Comparison of ENCODE assay signal across 30 cellular contexts in the genomic region with DNA sequence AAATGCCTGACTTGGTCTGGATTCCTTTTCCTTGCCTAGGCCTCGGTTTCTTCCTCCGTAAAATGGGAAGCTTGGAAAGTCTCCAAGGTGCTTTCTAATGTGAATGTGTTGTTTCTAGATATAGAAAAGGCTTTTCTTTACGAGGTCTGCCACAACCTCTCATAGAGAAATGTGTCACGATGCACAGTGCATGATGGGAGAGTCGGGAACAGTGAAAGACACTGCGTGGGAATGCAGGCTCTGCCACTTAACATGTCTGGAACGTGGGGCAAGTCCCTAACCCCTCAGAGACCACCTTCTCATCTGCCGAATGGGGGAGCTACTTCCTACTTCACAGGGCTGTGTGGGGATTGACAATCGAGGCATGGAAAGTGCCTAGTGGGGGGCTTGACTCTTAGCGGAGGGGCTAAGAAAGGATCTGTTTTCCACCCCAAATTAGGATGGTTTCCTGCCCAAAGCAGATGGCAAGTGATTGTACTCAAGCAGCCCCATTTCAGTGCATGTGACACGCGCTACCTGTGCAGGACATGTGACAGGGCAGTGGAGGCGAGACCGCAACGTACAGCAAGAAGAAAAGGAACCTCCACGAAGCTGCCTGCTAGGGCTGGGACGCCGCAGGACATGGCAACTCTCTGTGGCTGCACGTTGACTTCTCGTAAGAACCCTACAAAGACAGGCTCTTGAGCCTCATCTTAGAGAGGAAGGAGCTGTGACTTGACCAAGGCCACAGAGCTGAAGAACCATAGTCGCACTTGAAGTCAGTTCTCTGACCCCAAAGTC.
"Had no signal": no experiment of that assay in that cellular context is flagged by ENCODE, and none has a peak within 500 bp of the region (broad histone marks: within the 10 kb centered on the region; RNA-seq: fewer than 3 reads in every experiment).

No MANE protein-coding gene starts in this region.

- H3K27me3 Mint-ChIP-seq: activated CD4-positive, alpha-beta memory T cell treated with anti-CD3 and anti-CD28 coated beads, Interleukin-2, amount 10 ng/mL, durations not matched to agents 7 days and 5 days; activated CD4-positive, alpha-beta T cell treated with anti-CD3 and anti-CD28 coated beads for 36 hours; activated naive CD8-positive, alpha-beta T cell; activated T-helper 17 cell treated with anti-CD3 and anti-CD28 coated beads, Interleukin-2, amount 50 U/mL, for 72 hours had no signal

- ATAC-seq: activated CD4-positive, alpha-beta T cell treated with anti-CD3 and anti-CD28 coated beads for 36 hours; activated T-helper 17 cell treated with anti-CD3 and anti-CD28 coated beads, Interleukin-2, amount 50 U/mL, for 72 hours; Panc1; Right ventricle myocardium inferior had no signal

- H3K36me3 ChIP-seq: brain microvascular endothelial cell, cardiac muscle cell had no signal

- H3K27ac ChIP-seq: brain microvascular endothelial cell, cardiac muscle cell, SK-N-MC, VCaP had no signal

- H3K4me1 Mint-ChIP-seq: activated CD4-positive, alpha-beta memory T cell treated with anti-CD3 and anti-CD28 coated beads, Interleukin-2, amount 10 ng/mL, durations not matched to agents 7 days and 5 days; activated CD4-positive, alpha-beta T cell treated with anti-CD3 and anti-CD28 coated beads for 36 hours; activated T-helper 17 cell treated with anti-CD3 and anti-CD28 coated beads, Interleukin-2, amount 50 U/mL, for 72 hours had no signal

- H3K4me3 ChIP-seq: cardiac muscle cell, SK-N-MC had no signal

- H3K27ac Mint-ChIP-seq: activated CD4-positive, alpha-beta memory T cell treated with anti-CD3 and anti-CD28 coated beads, Interleukin-2, amount 10 ng/mL, durations not matched to agents 7 days and 5 days; activated CD4-positive, alpha-beta T cell treated with anti-CD3 and anti-CD28 coated beads for 36 hours; activated naive CD4-positive, alpha-beta T cell treated with anti-CD3 and anti-CD28 coated beads for 36 hours; activated naive CD8-positive, alpha-beta T cell; activated T-helper 17 cell treated with anti-CD3 and anti-CD28 coated beads, Interleukin-2, amount 50 U/mL, for 72 hours had no signal

- H3K9me3 Mint-ChIP-seq: activated CD4-positive, alpha-beta memory T cell treated with anti-CD3 and anti-CD28 coated beads, Interleukin-2, amount 10 ng/mL, durations not matched to agents 7 days and 5 days; activated naive CD4-positive, alpha-beta T cell treated with anti-CD3 and anti-CD28 coated beads for 36 hours; activated T-helper 17 cell treated with anti-CD3 and anti-CD28 coated beads, Interleukin-2, amount 50 U/mL, for 72 hours had no signal

- DNase-seq: activated CD4-positive, alpha-beta memory T cell treated with anti-CD3 and anti-CD28 coated beads, Interleukin-2, amount 10 ng/mL, durations not matched to agents 7 days and 5 days; activated CD4-positive, alpha-beta T cell treated with anti-CD3 and anti-CD28 coated beads for 36 hours; activated CD4-positive, alpha-beta T cell treated with anti-CD3 and anti-CD28 coated beads, Interleukin-2, amount 50 U/mL, for 1 hour; activated CD4-positive, CD25-positive, alpha-beta regulatory T cell; activated gamma-delta T cell; activated naive CD4-positive, alpha-beta T cell treated with anti-CD3 and anti-CD28 coated beads for 36 hours; activated T-cell treated with anti-CD3 and anti-CD28 coated beads for 4 hours; activated T-cell treated with anti-CD3 and anti-CD28 coated beads, Interleukin-2, amount 50 U/mL, for 48 hours; amygdala; brain microvascular endothelial cell; NCI-H1092 treated with DMSO at 0.1 percent for 48 hours; NCI-H1417 treated with DMSO at 0.1 percent for 48 hours; NCI-H1694; NCI-H2029; NCI-H2107; NCI-H2171 treated with DMSO at 0.1 percent for 48 hours; NCI-H226; NCI-H510A; NCI-H526 treated with DMSO at 0.1 percent for 48 hours; NCI-H82; RPMI8226; T-helper 1 cell had no signal

- H3K27me3 ChIP-seq: brain microvascular endothelial cell, cardiac muscle cell had no signal

- FAIRE-seq: astrocyte had no signal

- H3K4me3 Mint-ChIP-seq: activated CD4-positive, alpha-beta memory T cell treated with anti-CD3 and anti-CD28 coated beads, Interleukin-2, amount 10 ng/mL, durations not matched to agents 7 days and 5 days; activated CD4-positive, alpha-beta T cell treated with anti-CD3 and anti-CD28 coated beads for 36 hours; activated naive CD4-positive, alpha-beta T cell treated with anti-CD3 and anti-CD28 coated beads for 36 hours; activated naive CD8-positive, alpha-beta T cell; activated T-helper 17 cell treated with anti-CD3 and anti-CD28 coated beads, Interleukin-2, amount 50 U/mL, for 72 hours had no signal
